In genomic region chr10:35440016-35440415, GRCh38 we compare ENCODE assay signal across 24 cellular contexts.
"Had no signal": no experiment of that assay in that cellular context is flagged by ENCODE, and none has a peak within 500 bp of the region (broad histone marks: within the 10 kb centered on the region; RNA-seq: fewer than 3 reads in every experiment).

No MANE protein-coding gene starts in this region.

- H3K36me3 ChIP-seq: brain microvascular endothelial cell, cardiac muscle cell, SJCRH30 had no signal

- H3K9ac ChIP-seq: SK-N-SH had no signal

- H3K27ac Mint-ChIP-seq: activated CD4-positive, alpha-beta T cell treated with anti-CD3 and anti-CD28 coated beads, Interleukin-2, amount 10 ng/mL, durations not matched to agents 7 days and 5 days; activated naive CD4-positive, alpha-beta T cell treated with anti-CD3 and anti-CD28 coated beads for 36 hours had no signal

- H3K4me3 Mint-ChIP-seq: activated CD4-positive, alpha-beta memory T cell treated with anti-CD3 and anti-CD28 coated beads for 36 hours; activated CD4-positive, alpha-beta T cell treated with anti-CD3 and anti-CD28 coated beads, Interleukin-2, amount 10 ng/mL, durations not matched to agents 7 days and 5 days; activated naive CD4-positive, alpha-beta T cell treated with anti-CD3 and anti-CD28 coated beads for 36 hours; activated naive CD8-positive, alpha-beta T cell treated with anti-CD3 and anti-CD28 coated beads for 36 hours had no signal

- ATAC-seq: activated T-cell treated with anti-CD3 and anti-CD28 coated beads, Interleukin-2, amount 50 U/mL, for 72 hours had no signal

- H3K27ac ChIP-seq: brain microvascular endothelial cell, cardiac muscle cell, SJCRH30, VCaP had no signal

- H3K4me2 ChIP-seq: SK-N-SH had no signal

- DNase-seq: activated CD4-positive, alpha-beta memory T cell treated with anti-CD3 and anti-CD28 coated beads for 36 hours; activated CD4-positive, alpha-beta T cell treated with anti-CD3 and anti-CD28 coated beads, Interleukin-2, amount 10 ng/mL, durations not matched to agents 7 days and 5 days; activated CD4-positive, CD25-positive, alpha-beta regulatory T cell; activated CD8-positive, alpha-beta memory T cell treated with anti-CD3 and anti-CD28 coated beads, Interleukin-2, amount 50 U/mL, for 4 hours; activated naive CD4-positive, alpha-beta T cell treated with anti-CD3 and anti-CD28 coated beads for 36 hours; activated naive CD8-positive, alpha-beta T cell treated with anti-CD3 and anti-CD28 coated beads for 36 hours; activated T-cell treated with anti-CD3 and anti-CD28 coated beads, Interleukin-2, amount 50 U/mL, for 72 hours; brain microvascular endothelial cell; cerebellar nuclear complex; Karpas-422; MM.1S; NCI-H1105; NCI-H1436; NCI-H2081; NCI-H2171 treated with DMSO at 0.1 percent for 48 hours; NCI-H345; NCI-H510A; NCI-H526 treated with DMSO at 0.1 percent for 48 hours; NCI-H82; SJCRH30; SK-N-SH; T-helper 1 cell had no signal

- H3K4me3 ChIP-seq: cardiac muscle cell, SJCRH30 had no signal

- H3K4me1 ChIP-seq: SJCRH30 had no signal

- H3K27me3 ChIP-seq: brain microvascular endothelial cell, cardiac muscle cell, SJCRH30 had no signal
